ENCODE assay signal across 11 cellular contexts in the genomic region with DNA sequence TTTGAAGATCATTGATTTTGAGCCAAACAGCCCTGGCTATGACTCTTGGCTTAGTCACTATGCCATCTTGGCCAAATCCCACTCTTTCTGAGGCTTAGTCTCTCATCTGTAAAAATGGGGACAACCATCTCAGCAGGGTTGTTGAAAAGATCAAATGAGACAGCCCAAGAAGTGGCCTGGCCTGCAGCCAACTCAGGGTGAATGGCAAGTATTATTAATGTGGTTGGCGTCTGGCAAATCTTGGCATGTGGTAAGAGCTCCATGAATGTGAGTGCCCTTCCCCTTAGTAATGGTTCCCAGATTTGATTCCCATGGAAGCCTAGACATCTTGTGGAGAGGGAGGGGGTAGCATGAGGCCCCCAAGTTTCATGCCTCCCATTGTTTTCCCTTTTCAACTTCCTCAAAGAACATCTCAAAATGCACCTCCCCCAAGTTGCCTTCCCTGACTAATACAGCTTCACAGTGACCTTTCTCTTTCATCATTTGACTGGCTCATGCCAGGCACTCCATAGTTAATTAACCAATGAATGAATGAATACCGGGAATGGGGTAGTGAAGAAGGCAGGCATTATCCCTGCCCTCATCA. TPM values are rescaled to one million over a fixed set of nuclear protein-coding genes. Genes with fewer than 3 reads are reported as not detected.
DNase-seq lines count a peak whose midpoint lies in the region; ATAC-seq and TF ChIP-seq lines count a peak whose summit lies in the region.
"Had no signal": no experiment of that assay in that cellular context is flagged by ENCODE, and none has a peak within 500 bp of the region (broad histone marks: within the 10 kb centered on the region; RNA-seq: fewer than 3 reads in every experiment).

No MANE protein-coding gene starts in this region.

- H3K4me2 ChIP-seq in mesenchymal stem cell (ENCODE audit: low read length, poor library complexity, severe bottlenecking): no peak overlapping the region
- no peak overlapping the region for H3K4me2 ChIP-seq in hepatocyte

- no peaks in the 10 kb centered on the region for H3K79me1 ChIP-seq in mesenchymal stem cell (replicated peaks; ENCODE audit: low read length, poor library complexity, severe bottlenecking)

- H2AFZ ChIP-seq in mesenchymal stem cell (ENCODE audit: low read depth, low read length) (no peak overlapping the region), hepatocyte (no peak overlapping the region)

- WGBS in mesenchymal stem cell: 40% methylated on average over 2 of the region's 2 CpGs
- WGBS in upper lobe of left lung, 2 donors: 49 to 56% methylated on average over 2 of the region's 2 CpGs
- 79% methylated on average over 2 of the region's 2 CpGs for WGBS in hepatocyte (ENCODE audit: low lambda C conversion rate, missing lambda C conversion rate)

- peak overlapping the region; percentile 85 for H2BK120ac ChIP-seq in mesenchymal stem cell (ENCODE audit: low read depth, low read length)

- H4K8ac ChIP-seq in mesenchymal stem cell (ENCODE audit: low read length): peak overlapping the region; percentile 65

- peak overlapping the region; percentile 57 for H2AK5ac ChIP-seq in mesenchymal stem cell (ENCODE audit: low read length, severe bottlenecking)

- H3K4me1 ChIP-seq in mesenchymal stem cell (ENCODE audit: control insufficient read depth, insufficient read depth, low read depth, low read length) (peaks cover 11% of the 10 kb centered on the region), upper lobe of left lung (peaks cover 29 to 54% (median 34%) of the 10 kb centered on the region in 4 donors), hepatocyte (ENCODE audit: insufficient read depth) (peaks cover 52% of the 10 kb centered on the region)

- no peaks in the 10 kb centered on the region for H3K9me3 Mint-ChIP-seq in activated T-cell treated with anti-CD3 and anti-CD28 coated beads, Interleukin-2, amount 50 U/mL, for 4 hours

- H2BK5ac ChIP-seq in mesenchymal stem cell (ENCODE audit: low read depth, low read length, poor library complexity, severe bottlenecking): peak overlapping the region; percentile 80

- no peak overlapping the region for H3K23ac ChIP-seq in mesenchymal stem cell (ENCODE audit: low read length in 2 of 2)

- H3K14ac ChIP-seq in mesenchymal stem cell (ENCODE audit: low read length in 2 of 2): no peak overlapping the region

- H2BK15ac ChIP-seq in mesenchymal stem cell (ENCODE audit: low read depth, poor library complexity, severe bottlenecking): peak overlapping the region; percentile 15

- peaks cover 2% of the 10 kb centered on the region for H3K4me1 Mint-ChIP-seq in activated T-cell treated with anti-CD3 and anti-CD28 coated beads, Interleukin-2, amount 50 U/mL, for 4 hours (ENCODE audit: low read depth)

- H3K18ac ChIP-seq in mesenchymal stem cell (ENCODE audit: low read depth in 1 of 2, low read length in 2 of 2): peak overlapping the region; percentile 66 to 71

- no peak overlapping the region for H3K4me3 ChIP-seq in mesenchymal stem cell (ENCODE audit: insufficient read depth in 1 of 2, low read depth in 1 of 2, low read length in 2 of 2)
- no peak overlapping the region for H3K4me3 ChIP-seq in upper lobe of left lung
- H3K4me3 ChIP-seq in hepatocyte: no peak overlapping the region
- H3K4me3 ChIP-seq: esophagus squamous epithelium had no signal

- H3K4ac ChIP-seq in mesenchymal stem cell (ENCODE audit: low read depth in 1 of 2, low read length in 2 of 2): peak overlapping the region; percentile 83 to 96

- no peak for TF ChIP-seq POLR2A in upper lobe of left lung (IDR thresholded peaks at IDR 0.05)

- no peak for TF ChIP-seq EP300 in upper lobe of left lung (IDR thresholded peaks at IDR 0.05)

- no peak overlapping the region for H3K4me3 Mint-ChIP-seq in activated T-cell treated with anti-CD3 and anti-CD28 coated beads, Interleukin-2, amount 50 U/mL, for 4 hours
- H3K4me3 Mint-ChIP-seq: type B pancreatic cell had no signal

- H3K9ac ChIP-seq in mesenchymal stem cell (ENCODE audit: low read length): peak overlapping the region; percentile 46

- DNase-seq in CD1c-positive myeloid dendritic cell (ENCODE audit: extremely low spot score) (peak; percentile 52), M059J (ENCODE audit: low read depth) (peak; percentile 100), astrocyte of the hippocampus (ENCODE audit: low read depth, low spot score) (peak; percentile 99), mesenchymal stem cell (peak; percentile 51), NCI-H1436 treated with DMSO at 0.1 percent for 48 hours (lab: John Stamatoyannopoulos, UW) (no peak), upper lobe of left lung (no peak), hepatocyte (ENCODE audit: low spot score) (no peak)
- no peak for DNase-seq in activated T-cell treated with anti-CD3 and anti-CD28 coated beads, Interleukin-2, amount 50 U/mL, for 4 hours
- DNase-seq: esophagus squamous epithelium, NCI-H2227 treated with DMSO at 0.1 percent for 48 hours had no signal

- peak overlapping the region; percentile 80 for H3K27ac ChIP-seq in mesenchymal stem cell (ENCODE audit: low read length, poor library complexity, severe bottlenecking)
- no peak overlapping the region for H3K27ac ChIP-seq in upper lobe of left lung
- H3K27ac ChIP-seq in hepatocyte: no peak overlapping the region
- H3K27ac ChIP-seq: esophagus squamous epithelium had no signal

- no peaks in the 10 kb centered on the region for H3K79me2 ChIP-seq in hepatocyte

- H4K20me1 ChIP-seq in hepatocyte (ENCODE audit: insufficient read depth, poor library complexity, severe bottlenecking): no peaks in the 10 kb centered on the region

- H3K36me3 ChIP-seq in mesenchymal stem cell (ENCODE audit: control insufficient read depth in 1 of 2, insufficient read depth in 2 of 2, low read depth in 1 of 2, low read length in 2 of 2) (no peaks in the 10 kb centered on the region), upper lobe of left lung (no peaks in the 10 kb centered on the region), hepatocyte (replicated peaks; ENCODE audit: insufficient read depth, low read depth) (no peaks in the 10 kb centered on the region)
- H3K36me3 ChIP-seq: esophagus squamous epithelium had no signal

- H4K91ac ChIP-seq in mesenchymal stem cell (ENCODE audit: low read length): peak overlapping the region; percentile 52

- H3K9me3 ChIP-seq in mesenchymal stem cell (ENCODE audit: control insufficient read depth, low read length): no peaks in the 10 kb centered on the region
- no peaks in the 10 kb centered on the region for H3K9me3 ChIP-seq in upper lobe of left lung
- H3K9me3 ChIP-seq in hepatocyte (ENCODE audit: low read depth): no peaks in the 10 kb centered on the region
- H3K9me3 ChIP-seq: esophagus squamous epithelium had no signal

- H2BK12ac ChIP-seq in mesenchymal stem cell (ENCODE audit: low read length in 2 of 2): peak overlapping the region; percentile 91 to 96

- ATAC-seq in activated T-cell treated with anti-CD3 and anti-CD28 coated beads, Interleukin-2, amount 50 U/mL, for 4 hours: no peak
- no peak for ATAC-seq in upper lobe of left lung (ENCODE audit: low FRiP score in 2 of 2)

- H3K27me3 Mint-ChIP-seq in activated T-cell treated with anti-CD3 and anti-CD28 coated beads, Interleukin-2, amount 50 U/mL, for 4 hours (ENCODE audit: low read depth): peaks cover 7% of the 10 kb centered on the region

- H3K27me3 ChIP-seq in mesenchymal stem cell (ENCODE audit: control insufficient read depth in 1 of 2, insufficient read depth in 1 of 2, low read length in 2 of 2) (no peaks in the 10 kb centered on the region), upper lobe of left lung (no peaks in the 10 kb centered on the region), hepatocyte (no peaks in the 10 kb centered on the region)

- TF ChIP-seq CTCF in upper lobe of left lung (IDR thresholded peaks at IDR 0.05) (no peak), hepatocyte (IDR thresholded peaks at IDR 0.05; ENCODE audit: poor library complexity) (no peak)

- no peaks in the 10 kb centered on the region for H3K36me3 Mint-ChIP-seq in activated T-cell treated with anti-CD3 and anti-CD28 coated beads, Interleukin-2, amount 50 U/mL, for 4 hours (ENCODE audit: insufficient read depth)
- H3K36me3 Mint-ChIP-seq: type B pancreatic cell had no signal

- no peaks in the 10 kb centered on the region for H3K9me2 ChIP-seq in hepatocyte (replicated peaks; ENCODE audit: insufficient read depth)

RNA-seq across cellular contexts. Expression of gene TGFBI, which starts 11.8 kb away (rescaled TPM):
- 567 and 744 TPM in 2 replicates for total RNA-seq in M059J (2014; rRNA removed; shearing (Covaris generic))
- 1,930 TPM for polyA plus RNA-seq in mesenchymal stem cell (2013, experiment 1 of 2)
- 1,910 TPM for polyA plus RNA-seq in mesenchymal stem cell (2013, experiment 2 of 2)
- total RNA-seq in activated T-cell treated with anti-CD3 and anti-CD28 coated beads, Interleukin-2, amount 50 U/mL, for 4 hours: under 1 TPM; 0.81 to 0.84 (median 0.82) TPM
- 100 to 1,000 TPM in 3 of 6 donors, 10 to 100 TPM in 3; 51.0 to 189 (median 126) TPM for total RNA-seq in upper lobe of left lung
- total RNA-seq in hepatocyte: 316 and 401 TPM in 2 replicates
- 396 and 509 TPM in 2 replicates for polyA plus RNA-seq in hepatocyte

Comparison
In these comparisons a context has a peak if more than half of its experiments do, and no peak if none do; other contexts are left out.
1. DNase-seq: peak in CD1c-positive myeloid dendritic cell (single experiment), M059J (single experiment), astrocyte of the hippocampus (single experiment) and mesenchymal stem cell (single experiment); none in NCI-H1436 treated with DMSO at 0.1 percent for 48 hours (single experiment), activated T-cell treated with anti-CD3 and anti-CD28 coated beads, Interleukin-2, amount 50 U/mL, for 4 hours (single experiment), upper lobe of left lung (0 of 2) and hepatocyte (single experiment).
2. RNA of gene TGFBI, which starts 11.8 kb away (total RNA-seq): 567 to 744 TPM in M059J, 316 to 401 TPM in hepatocyte and 51.0 to 189 TPM in upper lobe of left lung; 0.81 to 0.84 TPM in activated T-cell treated with anti-CD3 and anti-CD28 coated beads, Interleukin-2, amount 50 U/mL, for 4 hours; every median in the first group is over 10 times any median in the second.